15 cellular contexts compared by ENCODE assay signal in the genomic region with DNA sequence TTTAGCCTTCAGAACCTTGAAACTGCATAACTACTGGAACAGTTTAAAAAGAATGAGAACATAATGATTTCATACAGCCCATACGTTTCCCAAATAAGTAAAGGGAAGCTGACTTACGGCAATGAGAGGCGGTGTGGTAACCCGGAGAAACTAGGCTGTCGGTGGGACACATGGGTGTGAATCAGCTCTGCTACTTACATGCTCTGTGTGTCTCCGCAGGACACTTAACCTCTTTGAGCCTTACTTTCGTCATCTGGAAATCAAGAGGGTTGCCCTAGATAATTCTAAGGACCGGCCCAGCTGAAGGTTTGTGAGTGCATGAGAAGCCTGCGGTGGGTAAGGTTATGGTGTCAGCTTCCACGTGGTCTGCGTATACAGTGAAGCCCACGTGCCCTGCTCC. TPM values are rescaled to one million over a fixed set of nuclear protein-coding genes. Genes with fewer than 3 reads are reported as not detected.
DNase-seq lines count a peak whose midpoint lies in the region; ATAC-seq and TF ChIP-seq lines count a peak whose summit lies in the region.
"Had no signal": no experiment of that assay in that cellular context is flagged by ENCODE, and none has a peak within 500 bp of the region (broad histone marks: within the 10 kb centered on the region; RNA-seq: fewer than 3 reads in every experiment).

No MANE protein-coding gene starts in this region.

- H3K27me3 Mint-ChIP-seq in Caco-2 (ENCODE audit: insufficient read depth, unreplicated experiment): no peaks in the 10 kb centered on the region

- H3K9me3 ChIP-seq in Caco-2 (peaks cover 5% of the 10 kb centered on the region; the same call in 1 of the 2 replicates), PC-9 (ENCODE audit: insufficient read depth, low read depth) (no peaks in the 10 kb centered on the region), heart left ventricle (no peaks in the 10 kb centered on the region)

- no peak overlapping the region for H3K4me3 ChIP-seq in Caco-2 (ENCODE audit: low read depth, low read length)
- H3K4me3 ChIP-seq in PC-9: no peak overlapping the region
- peak overlapping the region in 1 of 12 donors; percentile 8 for H3K4me3 ChIP-seq in heart left ventricle
- no peak overlapping the region for H3K4me3 ChIP-seq in rectal smooth muscle tissue (ENCODE audit: low read length)
- H3K4me3 ChIP-seq: K562 had no signal

- H3K27ac ChIP-seq in PC-9 (peak overlapping the region; percentile 41), heart left ventricle (peak overlapping the region in 10 of 12 donors; percentile 8 to 66 (median 50)), rectal smooth muscle tissue (ENCODE audit: low read depth, low read length) (peak overlapping the region; percentile 73)

- CTCF ChIA-PET in Caco-2 (lab: Charles Lee): interaction anchor here (1.8 kb wide), 1 partner anchor 18 kb away, joined by 9 read pairs; no protein-coding TSS in a partner anchor
- CTCF ChIA-PET in PC-9 (lab: Charles Lee): interaction anchor here (0.5 to 0.8 kb wide), 2 partner anchors 115 to 176 kb away, joined by 3 to 13 read pairs; a partner anchor contains a TSS

- H4K20me1 ChIP-seq in PC-9 (ENCODE audit: insufficient read depth): no peaks in the 10 kb centered on the region

- H3K9me2 ChIP-seq in PC-9 (ENCODE audit: insufficient read depth): no peaks in the 10 kb centered on the region

- intact Hi-C loops in Caco-2 (cut with micrococcal nuclease; ENCODE audit: unreplicated experiment) (no loop called here), PC-9 (cut with micrococcal nuclease; ENCODE audit: unreplicated experiment) (no loop called here), heart left ventricle (cut with DNase I) (no loop called here), sciatic nerve (cut with DNase I) (no loop called here)

- 64 to 73% (median 69%) methylated on average over 12 of the region's 12 CpGs for WGBS in heart left ventricle, 4 donors

- peak overlapping the region; percentile 85 for H3K27ac Mint-ChIP-seq in Caco-2 (ENCODE audit: unreplicated experiment)
- H3K27ac Mint-ChIP-seq: activated T-helper 2 cell treated with anti-CD3 and anti-CD28 coated beads, Interferon-gamma antibody, Interleukin-2, Interleukin-4, amounts not matched to agents 10 μg/mL and 5 μg/mL and 100 μg/mL, durations not matched to agents 14 hours and 24 hours and 36 hours; memory B cell had no signal

- ATAC-seq in heart left ventricle: peak in 3 of 4 donors; percentile 25 to 31 (median 28)
- ATAC-seq in sciatic nerve: no peak
- no peak for ATAC-seq in GM18868 (IDR thresholded peaks at IDR 0.05; ENCODE audit: unreplicated experiment)
- ATAC-seq: HCT116, K562 had no signal

- H3K27me3 ChIP-seq in Caco-2 (replicated peaks; ENCODE audit: control insufficient read depth, insufficient read depth, low read length) (no peaks in the 10 kb centered on the region), PC-9 (ENCODE audit: insufficient read depth, low read depth) (no peaks in the 10 kb centered on the region), heart left ventricle (no peaks in the 10 kb centered on the region), rectal smooth muscle tissue (ENCODE audit: control insufficient read depth, insufficient read depth, low read length) (no peaks in the 10 kb centered on the region)

- H3K9me3 Mint-ChIP-seq in Caco-2 (ENCODE audit: unreplicated experiment): no peaks in the 10 kb centered on the region
- H3K9me3 Mint-ChIP-seq: activated T-helper 2 cell treated with anti-CD3 and anti-CD28 coated beads, Interferon-gamma antibody, Interleukin-2, Interleukin-4, amounts not matched to agents 10 μg/mL and 5 μg/mL and 100 μg/mL, durations not matched to agents 14 hours and 24 hours and 36 hours; memory B cell had no signal

- no peak overlapping the region; the same call in 1 of the 2 replicates for H2AFZ ChIP-seq in PC-9

- peak overlapping the region; percentile 53 for H3K4me2 ChIP-seq in PC-9

- H3K79me2 ChIP-seq in PC-9 (ENCODE audit: low read depth): no peaks in the 10 kb centered on the region

- no peak overlapping the region for H3K4me3 Mint-ChIP-seq in Caco-2 (ENCODE audit: unreplicated experiment)
- H3K4me3 Mint-ChIP-seq: memory B cell had no signal

- no TSS peak for BruUV-seq in Caco-2 (replicated peaks; lab: Mats Ljungman, UMichigan)
- no TSS peak for BruUV-seq in PC-9 (replicated peaks; lab: Mats Ljungman, UMichigan)

- H3K4me1 Mint-ChIP-seq in Caco-2 (ENCODE audit: low read depth, unreplicated experiment): peaks cover 24% of the 10 kb centered on the region

- H3K36me3 ChIP-seq in Caco-2 (ENCODE audit: control insufficient read depth, insufficient read depth, low read length) (no peaks in the 10 kb centered on the region), PC-9 (ENCODE audit: low read depth) (no peaks in the 10 kb centered on the region), heart left ventricle (no peaks in the 10 kb centered on the region), rectal smooth muscle tissue (ENCODE audit: control insufficient read depth, insufficient read depth, low read length) (no peaks in the 10 kb centered on the region)

- no peak overlapping the region for H3K9ac ChIP-seq in rectal smooth muscle tissue (ENCODE audit: low read length)

- DNase-seq in Caco-2 (no peak), PC-9 (no peak), heart left ventricle (no peak), NK-92 (lab: John Stamatoyannopoulos, UW; ENCODE audit: unreplicated experiment) (no peak), sciatic nerve (ENCODE audit: low spot score) (no peak)
- no peak for DNase-seq in activated CD4-positive, CD25-positive, alpha-beta regulatory T cell (lab: John Stamatoyannopoulos, UW)
- DNase-seq: activated CD4-positive, alpha-beta T cell treated with anti-CD3 and anti-CD28 coated beads for 1 hour; cortex of kidney; glutamatergic neuron had no signal

- TF ChIP-seq POLR2A in heart left ventricle (IDR thresholded peaks at IDR 0.05): no peak

- POLR2A ChIA-PET in Caco-2 (lab: Charles Lee) (interaction anchor here (1.1 to 1.7 kb wide), 2 partner anchors 16 to 104 kb away, joined by 3 to 5 read pairs; no protein-coding TSS in a partner anchor), PC-9 (lab: Charles Lee; ENCODE audit: unreplicated experiment) (interaction anchor here (0.6 to 0.7 kb wide), 3 partner anchors 9 to 115 kb away, joined by 3 to 4 read pairs (median 4); no protein-coding TSS in a partner anchor)

- H3F3A ChIP-seq in PC-9 (ENCODE audit: insufficient read depth, low read depth): peaks cover 23% of the 10 kb centered on the region

- no peak for TF ChIP-seq CTCF in Caco-2 (IDR thresholded peaks at IDR 0.05; ENCODE audit: insufficient read depth in 1 of 2, low read depth in 1 of 2, low read length in 1 of 2, severe bottlenecking in 1 of 2, unreplicated experiment in 1 of 2)
- TF ChIP-seq CTCF in PC-9 (conservative IDR thresholded peaks at IDR 0.05): no peak
- TF ChIP-seq CTCF in heart left ventricle (IDR thresholded peaks at IDR 0.05): no peak

- H3K4me1 ChIP-seq in Caco-2: peaks cover 19% of the 10 kb centered on the region
- peaks cover 19% of the 10 kb centered on the region for H3K4me1 ChIP-seq in PC-9 (replicated peaks; ENCODE audit: insufficient read depth)
- H3K4me1 ChIP-seq in heart left ventricle: peaks cover 0 to 20% (median 12%) of the 10 kb centered on the region in 12 donors
- H3K4me1 ChIP-seq in rectal smooth muscle tissue (ENCODE audit: control insufficient read depth, insufficient read depth, low read length): peaks cover 8% of the 10 kb centered on the region

- H3K36me3 Mint-ChIP-seq in Caco-2 (ENCODE audit: insufficient read depth, unreplicated experiment): no peaks in the 10 kb centered on the region
- H3K36me3 Mint-ChIP-seq: memory B cell had no signal

RNA-seq across cellular contexts. Expression of a gene that starts 49.3 kb away (rescaled TPM):
- total RNA-seq in Caco-2 (2022) (85.9 and 90.8 TPM in 2 replicates), PC-9 (2021) (59.3 and 61.7 TPM in 2 replicates), heart left ventricle (10 to 100 TPM; 14.7 to 34.3 (median 18.1) TPM), sciatic nerve (101 TPM)
- polyA plus RNA-seq in heart left ventricle: 1 to 10 TPM; 7.0 TPM

Comparison
In these comparisons a context has a peak if more than half of its experiments do, and no peak if none do; other contexts are left out.
1. ATAC-seq: peak in heart left ventricle (3 of 4); none in sciatic nerve (single experiment) and GM18868 (single experiment).
2. Peak in every context shown above with its lines, with median percentiles within 50 percentile points of each other: H3K27ac ChIP-seq.